Comparison of ENCODE assay signal across 1 cellular context in genomic region chr4:186191266-186192067, GRCh38.
TF ChIP-seq lines count a peak whose summit lies in the region.

TSS of gene CYP4V2 (plus strand) at chr4:186191567. CDS start at chr4:186191824, 257 bp downstream.

TF ChIP-seq in HEK293, 187 proteins besides CTCF, POLR2A, EP300 and RAD21 (continued from another document):
- TF ChIP-seq, protein P1, sequence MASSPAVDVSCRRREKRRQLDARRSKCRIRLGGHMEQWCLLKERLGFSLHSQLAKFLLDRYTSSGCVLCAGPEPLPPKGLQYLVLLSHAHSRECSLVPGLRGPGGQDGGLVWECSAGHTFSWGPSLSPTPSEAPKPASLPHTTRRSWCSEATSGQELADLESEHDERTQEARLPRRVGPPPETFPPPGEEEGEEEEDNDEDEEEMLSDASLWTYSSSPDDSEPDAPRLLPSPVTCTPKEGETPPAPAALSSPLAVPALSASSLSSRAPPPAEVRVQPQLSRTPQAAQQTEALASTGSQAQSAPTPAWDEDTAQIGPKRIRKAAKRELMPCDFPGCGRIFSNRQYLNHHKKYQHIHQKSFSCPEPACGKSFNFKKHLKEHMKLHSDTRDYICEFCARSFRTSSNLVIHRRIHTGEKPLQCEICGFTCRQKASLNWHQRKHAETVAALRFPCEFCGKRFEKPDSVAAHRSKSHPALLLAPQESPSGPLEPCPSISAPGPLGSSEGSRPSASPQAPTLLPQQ (tag by site-specific recombination; IDR thresholded peaks at IDR 0.05): 0 out of 2 replicates have a peak, but pooled peaks have one; percentile 27
- TF ChIP-seq GFI1B (tag by site-specific recombination; IDR thresholded peaks at IDR 0.05) (0 out of 2 replicates have a peak, but pooled peaks have one; percentile 44), IKZF3 (tag by site-specific recombination; IDR thresholded peaks at IDR 0.05) (0 out of 2 replicates have a peak, but pooled peaks have one; percentile 9), ZSCAN5A (tag by site-specific recombination; IDR thresholded peaks at IDR 0.05) (0 out of 2 replicates have a peak, but pooled peaks have one; percentile 28), ZNF2 (tag by site-specific recombination; IDR thresholded peaks at IDR 0.05) (peak; percentile 58; the same call in 1 of the 2 replicates), ATF2 (tag by site-specific recombination; IDR thresholded peaks at IDR 0.05; ENCODE audit: low read depth) (no peak), PATZ1 (tag by site-specific recombination; IDR thresholded peaks at IDR 0.05) (peak; percentile 69), ZNF670 (tag by site-specific recombination; IDR thresholded peaks at IDR 0.05; ENCODE audit: low read depth) (no peak), ZBTB7A (tag by site-specific recombination; IDR thresholded peaks at IDR 0.05; ENCODE audit: low read depth) (0 out of 2 replicates have a peak, but pooled peaks have one; percentile 58), KLF10 (tag by site-specific recombination; IDR thresholded peaks at IDR 0.05) (peak; percentile 60; the same call in 1 of the 2 replicates), ZSCAN30 (tag by site-specific recombination; IDR thresholded peaks at IDR 0.05) (peak; percentile 83), ZNF138 (tag by site-specific recombination; IDR thresholded peaks at IDR 0.05; ENCODE audit: borderline replicate concordance) (no peak), ZNF16 (tag by site-specific recombination; IDR thresholded peaks at IDR 0.05; ENCODE audit: low read depth) (no peak)
- TF ChIP-seq, protein P2, sequence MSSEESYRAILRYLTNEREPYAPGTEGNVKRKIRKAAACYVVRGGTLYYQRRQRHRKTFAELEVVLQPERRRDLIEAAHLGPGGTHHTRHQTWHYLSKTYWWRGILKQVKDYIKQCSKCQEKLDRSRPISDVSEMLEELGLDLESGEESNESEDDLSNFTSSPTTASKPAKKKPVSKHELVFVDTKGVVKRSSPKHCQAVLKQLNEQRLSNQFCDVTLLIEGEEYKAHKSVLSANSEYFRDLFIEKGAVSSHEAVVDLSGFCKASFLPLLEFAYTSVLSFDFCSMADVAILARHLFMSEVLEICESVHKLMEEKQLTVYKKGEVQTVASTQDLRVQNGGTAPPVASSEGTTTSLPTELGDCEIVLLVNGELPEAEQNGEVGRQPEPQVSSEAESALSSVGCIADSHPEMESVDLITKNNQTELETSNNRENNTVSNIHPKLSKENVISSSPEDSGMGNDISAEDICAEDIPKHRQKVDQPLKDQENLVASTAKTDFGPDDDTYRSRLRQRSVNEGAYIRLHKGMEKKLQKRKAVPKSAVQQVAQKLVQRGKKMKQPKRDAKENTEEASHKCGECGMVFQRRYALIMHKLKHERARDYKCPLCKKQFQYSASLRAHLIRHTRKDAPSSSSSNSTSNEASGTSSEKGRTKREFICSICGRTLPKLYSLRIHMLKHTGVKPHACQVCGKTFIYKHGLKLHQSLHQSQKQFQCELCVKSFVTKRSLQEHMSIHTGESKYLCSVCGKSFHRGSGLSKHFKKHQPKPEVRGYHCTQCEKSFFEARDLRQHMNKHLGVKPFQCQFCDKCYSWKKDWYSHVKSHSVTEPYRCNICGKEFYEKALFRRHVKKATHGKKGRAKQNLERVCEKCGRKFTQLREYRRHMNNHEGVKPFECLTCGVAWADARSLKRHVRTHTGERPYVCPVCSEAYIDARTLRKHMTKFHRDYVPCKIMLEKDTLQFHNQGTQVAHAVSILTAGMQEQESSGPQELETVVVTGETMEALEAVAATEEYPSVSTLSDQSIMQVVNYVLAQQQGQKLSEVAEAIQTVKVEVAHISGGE (tag by site-specific recombination; conservative IDR thresholded peaks at IDR 0.05; ENCODE audit: low read depth): peak; percentile 93
TF ChIP-seq in HEK293: peak in this region for 46.
